8 cellular contexts compared by ENCODE assay signal in genomic region chr17:42154514-42154883, GRCh38. TPM values are rescaled to one million over a fixed set of nuclear protein-coding genes. Genes with fewer than 3 reads are reported as not detected.
DNase-seq lines count a peak whose midpoint lies in the region; ATAC-seq and TF ChIP-seq lines count a peak whose summit lies in the region.

No MANE protein-coding gene starts in this region.

- H3K4me3 ChIP-seq in SJCRH30 (peak overlapping the region; percentile 92), fibroblast of the aortic adventitia (ENCODE audit: low read depth, low read length) (peak overlapping the region; percentile 98), sigmoid colon (peak overlapping the region; percentile 88 to 100 (median 96))

- no peak for TF ChIP-seq POLR2A in sigmoid colon (IDR thresholded peaks at IDR 0.05)

- ATAC-seq in GM21360 (IDR thresholded peaks at IDR 0.05; ENCODE audit: unreplicated experiment): peak; percentile 3
- no peak for ATAC-seq in GM21576 (IDR thresholded peaks at IDR 0.05; ENCODE audit: unreplicated experiment)

- DNase-seq in SJCRH30 (no peak), fibroblast of the aortic adventitia (ENCODE audit: low read depth) (no peak), sigmoid colon (no peak), NCI-H2107 treated with DMSO at 0.1 percent for 48 hours (lab: John Stamatoyannopoulos, UW; ENCODE audit: unreplicated experiment) (no peak)
- no peak for DNase-seq in stimulated activated CD8-positive, alpha-beta memory T cell treated with anti-CD3 and anti-CD28 coated beads, Interleukin-4, amount 100 ng/mL, for 48 hours
- no peak for DNase-seq in stimulated activated CD4-positive, alpha-beta T cell treated with anti-CD3 and anti-CD28 coated beads, Interleukin-15, amount 100 ng/mL, for 24 hours

- 0 out of 2 replicates have a peak, but pooled peaks cover 4% of the 10 kb centered on the region for H3K4me1 ChIP-seq in SJCRH30
- H3K4me1 ChIP-seq in sigmoid colon: peaks cover 0 to 41% (median 36%) of the 10 kb centered on the region in 4 donors

- peaks cover 3% of the 10 kb centered on the region; the same call in 1 of the 2 replicates for H3K36me3 ChIP-seq in SJCRH30
- peaks cover 0 to 13% (median 0%) of the 10 kb centered on the region in 4 donors for H3K36me3 ChIP-seq in sigmoid colon

- WGBS in sigmoid colon, 2 donors: 0 to 1% methylated on average over 12 of the region's 12 CpGs

- TF ChIP-seq CTCF in fibroblast of the aortic adventitia (IDR thresholded peaks at IDR 0.05; ENCODE audit: insufficient read depth, low read length): no peak
- no peak for TF ChIP-seq CTCF in sigmoid colon (IDR thresholded peaks at IDR 0.05)

- intact Hi-C loops in sigmoid colon (cut with DNase I): no loop called here

- H3K27ac ChIP-seq in SJCRH30: peak overlapping the region; percentile 41
- peak overlapping the region; percentile 82 to 89 (median 86) for H3K27ac ChIP-seq in sigmoid colon

- H3K9me3 ChIP-seq in SJCRH30 (replicated peaks): no peaks in the 10 kb centered on the region
- H3K9me3 ChIP-seq in sigmoid colon: no peaks in the 10 kb centered on the region

- H3K27me3 ChIP-seq in SJCRH30 (no peaks in the 10 kb centered on the region), sigmoid colon (no peaks in the 10 kb centered on the region)

- no peak for TF ChIP-seq EP300 in sigmoid colon (IDR thresholded peaks at IDR 0.05)

RNA-seq across cellular contexts. Expression of gene RAB5C, which starts 0.3 kb away (rescaled TPM):
- 90.2 and 91.1 TPM in 2 replicates for total RNA-seq in SJCRH30 (2014; rRNA removed; shearing (Covaris generic))
- 8.3 and 82.2 TPM in 2 replicates for total RNA-seq in fibroblast of the aortic adventitia (ENCODE audit: low replicate concordance)
- total RNA-seq in sigmoid colon: 100 to 1,000 TPM in 2 of 4 donors, 10 to 100 TPM in 2; 75.9 to 104 (median 93.1) TPM
- polyA plus RNA-seq in sigmoid colon: 100 to 1,000 TPM; 182 to 303 (median 213) TPM

RNA-seq across cellular contexts. Expression of gene KCNH4, which starts 26.4 kb away (rescaled TPM):
- total RNA-seq in SJCRH30 (2014; rRNA removed; shearing (Covaris generic)): 0.04 TPM in 1 of 2 replicates, not detected in the other
- total RNA-seq in fibroblast of the aortic adventitia (ENCODE audit: low replicate concordance) (0.09 TPM in 1 of 2 replicates, not detected in the other), sigmoid colon (not detected)
- under 1 TPM in 1 of 3 donors, not detected in 2; 0.25 TPM for polyA plus RNA-seq in sigmoid colon

RNA-seq across cellular contexts. Expression of gene HCRT, which starts 30.8 kb away (rescaled TPM):
- total RNA-seq in SJCRH30 (2014; rRNA removed; shearing (Covaris generic)): 1.0 TPM in 1 of 2 replicates, not detected in the other
- total RNA-seq in fibroblast of the aortic adventitia (ENCODE audit: low replicate concordance) (not detected in 2 replicates), sigmoid colon (not detected)
- not detected for polyA plus RNA-seq in sigmoid colon

RNA-seq across cellular contexts. Expression of gene HSPB9, which starts 31.9 kb away (rescaled TPM):
- 0.28 and 0.32 TPM in 2 replicates for total RNA-seq in SJCRH30 (2014; rRNA removed; shearing (Covaris generic))
- total RNA-seq in fibroblast of the aortic adventitia (ENCODE audit: low replicate concordance) (not detected in 2 replicates), sigmoid colon (under 1 TPM in 3 of 4 donors, not detected in 1; 0.27 to 0.83 (median 0.49) TPM)
- polyA plus RNA-seq in sigmoid colon: under 1 TPM in 1 of 3 donors, not detected in 2; 0.10 TPM

RNA-seq across cellular contexts. Expression of gene KAT2A, which starts 33.3 kb away (rescaled TPM):
- total RNA-seq in SJCRH30 (2014; rRNA removed; shearing (Covaris generic)): 23.5 and 27.2 TPM in 2 replicates
- total RNA-seq in fibroblast of the aortic adventitia (ENCODE audit: low replicate concordance) (8.5 and 13.7 TPM in 2 replicates), sigmoid colon (10 to 100 TPM; 20.0 to 95.8 (median 26.0) TPM)
- polyA plus RNA-seq in sigmoid colon: 10 to 100 TPM in 1 of 3 donors, 1 to 10 TPM in 2; 6.9 to 45.2 (median 9.6) TPM
